In the genomic region with DNA sequence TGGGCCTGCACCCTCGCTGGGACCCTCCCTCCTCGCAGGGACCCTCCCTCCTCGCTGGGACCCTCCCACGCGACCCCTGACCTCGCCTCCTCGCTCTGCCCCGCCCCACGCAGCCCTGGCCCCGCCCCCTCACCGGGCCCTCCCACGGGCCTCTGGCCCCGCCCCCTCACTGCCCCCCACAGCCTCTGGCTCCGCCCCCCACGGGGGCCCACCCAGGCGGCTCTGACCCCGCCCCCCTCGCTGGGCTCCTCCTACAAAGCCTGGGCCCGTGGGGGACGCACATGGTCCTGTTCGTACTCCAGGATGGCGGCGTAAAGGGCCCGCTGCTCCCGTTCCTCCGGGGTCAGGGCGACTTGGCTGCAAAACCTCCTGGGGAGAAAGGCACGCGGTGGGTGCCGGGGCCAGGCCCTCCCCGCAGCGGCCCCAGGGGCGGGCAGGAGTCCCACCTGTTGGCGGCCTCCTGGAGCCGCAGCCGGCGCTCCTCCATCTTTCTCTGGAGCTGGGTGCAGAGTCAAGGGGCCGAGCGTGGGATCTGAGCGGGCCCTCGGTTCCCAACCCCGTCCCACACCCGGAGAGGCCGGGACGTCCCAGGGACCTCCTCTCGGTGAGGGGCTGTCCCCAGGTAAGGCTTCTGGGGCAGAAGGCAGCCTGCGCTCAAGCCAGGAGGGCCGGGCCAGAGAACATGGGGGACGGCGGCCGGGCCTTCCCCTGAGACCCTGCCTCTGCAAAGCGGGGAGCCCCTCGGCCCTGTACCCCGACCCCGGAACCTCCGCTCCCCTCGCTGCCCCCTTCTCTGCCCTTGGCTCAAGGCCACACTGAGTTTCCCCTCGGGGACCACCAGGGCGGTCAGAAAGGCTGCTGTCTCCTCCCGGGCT, we compare ENCODE assay signal across 8 cellular contexts. TPM values are rescaled to one million over a fixed set of nuclear protein-coding genes. Genes with fewer than 3 reads are reported as not detected.
DNase-seq lines count a peak whose midpoint lies in the region; ATAC-seq, FAIRE-seq and TF ChIP-seq lines count a peak whose summit lies in the region.

No MANE protein-coding gene starts in this region.

- H4K20me1 ChIP-seq in GM12878 (ENCODE audit: control insufficient read depth, insufficient read depth), result no peaks in the 10 kb centered on the region

- H3K4me1 ChIP-seq in HUES48 (ENCODE audit: control insufficient read depth, insufficient read depth, low read length), result peaks cover 8% of the 10 kb centered on the region; the same call in 1 of the 2 replicates
- H3K4me1 ChIP-seq in GM12878 (ENCODE audit: control insufficient read depth, insufficient read depth, low read length), result no peaks in the 10 kb centered on the region

- H3K9me3 ChIP-seq in HUES48 (ENCODE audit: control insufficient read depth, insufficient read depth, low read length), result no peaks in the 10 kb centered on the region
- no peaks in the 10 kb centered on the region for H3K9me3 ChIP-seq in GM12878 (replicated peaks; ENCODE audit: control insufficient read depth, insufficient read depth, low read length)

- TSS peak; percentile 86 for BruUV-seq in GM12878 (replicated peaks; lab: Mats Ljungman, UMichigan)

- TF ChIP-seq EP300 in GM12878 (IDR thresholded peaks at IDR 0.05; ENCODE audit: borderline replicate concordance in 1 of 2, control insufficient read depth in 1 of 2, low read depth in 2 of 2, low read length in 2 of 2), result no peak

- RAD21 ChIA-PET in GM12878 (lab: Charles Lee; ENCODE audit: unreplicated experiment), result no interaction called here

- peaks cover 7% of the 10 kb centered on the region for H3K79me2 ChIP-seq in GM12878 (ENCODE audit: control insufficient read depth, insufficient read depth, low read length)

- H3K36me3 ChIP-seq in HUES48 (ENCODE audit: control insufficient read depth, insufficient read depth, low read length), result peaks cover 18% of the 10 kb centered on the region; the same call in 1 of the 2 replicates
- H3K36me3 ChIP-seq in GM12878 (ENCODE audit: control insufficient read depth in 2 of 2, insufficient read depth in 2 of 2, low read length in 1 of 2), result no peaks in the 10 kb centered on the region; a peak in 1 of 4 replicates

- H3K27ac ChIP-seq in HUES48 (ENCODE audit: low read depth, low read length), result peak overlapping the region; percentile 54
- peak overlapping the region; percentile 48 for H3K27ac ChIP-seq in GM12878 (ENCODE audit: control insufficient read depth, insufficient read depth)

- peak overlapping the region; percentile 73 for H3K9ac ChIP-seq in HUES48 (ENCODE audit: low read depth, low read length)
- peak overlapping the region; percentile 81 for H3K9ac ChIP-seq in GM12878 (ENCODE audit: control insufficient read depth, insufficient read depth, low read length)

- under 1% methylated on average over 39 of the region's 60 CpGs for WGBS in GM12878 (ENCODE audit: insufficient coverage, insufficient replicate concordance, low lambda C conversion rate, missing lambda C conversion rate)

- H3K27me3 ChIP-seq in HUES48 (ENCODE audit: control insufficient read depth, insufficient read depth, low read length) (peaks cover 8% of the 10 kb centered on the region; the same call in 1 of the 2 replicates), GM12878 (replicated peaks in 1 of 2; ENCODE audit: control insufficient read depth in 2 of 2, insufficient read depth in 2 of 2, low read length in 1 of 2) (no peaks in the 10 kb centered on the region)

- CTCF ChIA-PET in GM12878 (lab: Yijun Ruan, JAX), result no interaction called here

- SMC1A ChIA-PET in GM12878 (lab: Charles Lee; ENCODE audit: uncharacterized antibody, unreplicated experiment), result interaction anchor here (1.0 kb wide), 1 partner anchor 152 kb away, joined by 3 read pairs; no protein-coding TSS in a partner anchor

- peak overlapping the region; percentile 87 for H3K4me2 ChIP-seq in GM12878 (ENCODE audit: control insufficient read depth, insufficient read depth)

- ATAC-seq in GM12878 (peak; percentile 93), GM19023 (IDR thresholded peaks at IDR 0.05; ENCODE audit: unreplicated experiment) (no peak)

- POLR2A ChIA-PET in GM12878 (lab: Charles Lee), result no interaction called here

- FAIRE-seq in GM12878 (lab: Jason Lieb, UNC), result no peak

- no peak for TF ChIP-seq RAD21 in GM12878 (IDR thresholded peaks at IDR 0.05; ENCODE audit: insufficient read depth, low read depth, low read length)

- TF ChIP-seq CTCF in GM12878 (IDR thresholded peaks at IDR 0.05 in 2 of 3, conservative IDR thresholded peaks at IDR 0.05 in 1 of 3; ENCODE audit: control insufficient read depth in 2 of 3, extremely low read depth in 1 of 3, insufficient read depth in 1 of 3, low read depth in 3 of 3, low read length in 3 of 3), result no peak

- DNase-seq in T-helper 9 cell, result peak; percentile 58
- no peak for DNase-seq in GM12878 (ENCODE audit: low read depth, low spot score)
- peak; percentile 68 for DNase-seq in kidney tubule cell (ENCODE audit: low spot score)
- DNase-seq in stimulated activated CD8-positive, alpha-beta memory T cell treated with anti-CD3 and anti-CD28 coated beads, Interleukin-4, amount 100 ng/mL, for 1 hour (ENCODE audit: low read depth in 2 of 2, low spot score in 1 of 2), result peak; percentile 39 to 52
- DNase-seq in midbrain (lab: John Stamatoyannopoulos, UW), result no peak

- in situ Hi-C loops in GM12878 (cut with MboI), result no loop called here

- TF ChIP-seq POLR2A in GM10847 (IDR thresholded peaks at IDR 0.05; ENCODE audit: extremely low read depth, insufficient read length), result peak; percentile 56
- peak; percentile 91 for TF ChIP-seq POLR2A in GM12878 (IDR thresholded peaks at IDR 0.05; ENCODE audit: low read depth, low read length)

- intact Hi-C loops in GM12878 (cut with micrococcal nuclease; ENCODE audit: unreplicated experiment), result no loop called here

- peak overlapping the region; percentile 81 for H2AFZ ChIP-seq in GM12878 (ENCODE audit: control insufficient read depth, low read depth, low read length)

- H3K4me3 ChIP-seq in HUES48 (ENCODE audit: low read depth, low read length) (peak overlapping the region; percentile 90), GM12878 (peak overlapping the region; percentile 78)

RNA-seq across cellular contexts. Expression of gene VPS9D1, which starts 8.9 kb away (rescaled TPM):
- 1.4 and 1.6 TPM in 2 replicates for total RNA-seq in GM12878 (2013; cell fraction: nucleolus; rRNA removed)
- 1.2 and 1.4 TPM in 2 replicates for total RNA-seq in GM12878 (2014; rRNA removed)
- 0.64 and 1.0 TPM in 2 replicates for total RNA-seq in GM12878 (2014; rRNA removed; fragmentation: Illumina TruSeq; extraction: Trizol)
- total RNA-seq in GM12878 (2021), result 2.7 and 3.0 TPM in 2 replicates
- 1.1 TPM for polyA plus RNA-seq in GM12878 (2011; ENCODE audit: low read depth)
- 0.35 and 0.65 TPM in 2 replicates for polyA plus RNA-seq in GM12878 (2011; rRNA removed)
- polyA plus RNA-seq in GM12878 (2011; cell fraction: cytosol; rRNA removed), result 0.94 and 1.7 TPM in 2 replicates
- polyA plus RNA-seq in GM12878 (2011; cell fraction: nucleus; rRNA removed), result 6.4 and 8.4 TPM in 2 replicates
- 3.2 and 3.3 TPM in 2 replicates for polyA plus RNA-seq in GM12878 (2012)
- polyA plus RNA-seq in GM12878 (2014; fragmentation: Illumina TruSeq; extraction: Trizol), result 0.06 and 1.0 TPM in 2 replicates
- polyA plus RNA-seq in GM12878 (2014; fragmentation: Nextera tagmentation; extraction: Ambion mirVana), result 1 to 10 TPM in 1 of 2 experiments, under 1 TPM in 1; 0.85 to 1.1 TPM
- polyA plus RNA-seq in GM12878 (2014; rRNA removed), result 2.8 and 4.2 TPM in 2 replicates
- polyA plus RNA-seq in GM12878 (2016; fragmentation: Nextera tagmentation; extraction: Ambion mirVana), result 1 to 10 TPM; 1.0 to 1.5 TPM
- 0.51 and 0.82 TPM in 2 replicates for polyA minus RNA-seq in GM12878 (2011; rRNA and poly(A)+ RNA removed)
- 0.83 and 1.3 TPM in 2 replicates for polyA minus RNA-seq in GM12878 (2011; cell fraction: cytosol; rRNA and poly(A)+ RNA removed)
- polyA minus RNA-seq in GM12878 (2011; cell fraction: nucleus; rRNA and poly(A)+ RNA removed), result 0.48 and 1.4 TPM in 2 replicates

RNA-seq across cellular contexts. Expression of gene ZNF276, which starts 9.5 kb away (rescaled TPM):
- total RNA-seq in GM12878 (2013; cell fraction: nucleolus; rRNA removed), result 46.3 and 58.8 TPM in 2 replicates
- 14.2 and 15.5 TPM in 2 replicates for total RNA-seq in GM12878 (2014; rRNA removed)
- 6.8 and 11.6 TPM in 2 replicates for total RNA-seq in GM12878 (2014; rRNA removed; fragmentation: Illumina TruSeq; extraction: Trizol)
- total RNA-seq in GM12878 (2021), result 18.5 and 22.3 TPM in 2 replicates
- polyA plus RNA-seq in GM12878 (2011; ENCODE audit: low read depth), result 6.4 TPM
- polyA plus RNA-seq in GM12878 (2011; rRNA removed), result 6.0 and 9.4 TPM in 2 replicates
- polyA plus RNA-seq in GM12878 (2011; cell fraction: cytosol; rRNA removed), result 10.4 and 17.5 TPM in 2 replicates
- polyA plus RNA-seq in GM12878 (2011; cell fraction: nucleus; rRNA removed), result 113 and 164 TPM in 2 replicates
- polyA plus RNA-seq in GM12878 (2012), result 17.1 and 19.2 TPM in 2 replicates
- polyA plus RNA-seq in GM12878 (2014; fragmentation: Illumina TruSeq; extraction: Trizol), result 5.9 and 10.3 TPM in 2 replicates
- polyA plus RNA-seq in GM12878 (2014; fragmentation: Nextera tagmentation; extraction: Ambion mirVana), result under 1 TPM; 0.27 to 0.93 TPM
- polyA plus RNA-seq in GM12878 (2014; rRNA removed), result 22.7 and 27.1 TPM in 2 replicates
- polyA plus RNA-seq in GM12878 (2016; fragmentation: Nextera tagmentation; extraction: Ambion mirVana), result 1 to 10 TPM; 8.0 TPM
- polyA minus RNA-seq in GM12878 (2011; rRNA and poly(A)+ RNA removed), result 6.9 and 11.5 TPM in 2 replicates
- 3.3 and 5.6 TPM in 2 replicates for polyA minus RNA-seq in GM12878 (2011; cell fraction: cytosol; rRNA and poly(A)+ RNA removed)
- 10.9 and 17.5 TPM in 2 replicates for polyA minus RNA-seq in GM12878 (2011; cell fraction: nucleus; rRNA and poly(A)+ RNA removed)

RNA-seq across cellular contexts. Expression of gene SPATA2L, which starts 10.3 kb away (rescaled TPM):
- total RNA-seq in GM12878 (2013; cell fraction: nucleolus; rRNA removed), result 13.1 and 19.3 TPM in 2 replicates
- total RNA-seq in GM12878 (2014; rRNA removed) (4.9 and 6.9 TPM in 2 replicates), GM12878 (2014; rRNA removed; fragmentation: Illumina TruSeq; extraction: Trizol) (0.78 and 1.0 TPM in 2 replicates), GM12878 (2021) (6.9 and 7.8 TPM in 2 replicates)
- 0.71 TPM for polyA plus RNA-seq in GM12878 (2011; ENCODE audit: low read depth)
- polyA plus RNA-seq in GM12878 (2011; rRNA removed) (1.2 and 2.3 TPM in 2 replicates), GM12878 (2014; fragmentation: Illumina TruSeq; extraction: Trizol) (0.24 TPM in 1 of 2 replicates, not detected in the other), GM12878 (2014; fragmentation: Nextera tagmentation; extraction: Ambion mirVana) (under 1 TPM in 1 of 2 experiments, not detected in 1; 0.20 TPM), GM12878 (2014; rRNA removed) (4.7 and 6.0 TPM in 2 replicates), GM12878 (2016; fragmentation: Nextera tagmentation; extraction: Ambion mirVana) (1 to 10 TPM; 3.9 to 5.9 TPM)
- polyA plus RNA-seq in GM12878 (2011; cell fraction: cytosol; rRNA removed), result 4.6 and 6.8 TPM in 2 replicates
- 12.6 and 15.8 TPM in 2 replicates for polyA plus RNA-seq in GM12878 (2011; cell fraction: nucleus; rRNA removed)
- 5.0 and 6.2 TPM in 2 replicates for polyA plus RNA-seq in GM12878 (2012)
- 0.73 and 3.6 TPM in 2 replicates for polyA minus RNA-seq in GM12878 (2011; rRNA and poly(A)+ RNA removed)
- 3.3 and 3.7 TPM in 2 replicates for polyA minus RNA-seq in GM12878 (2011; cell fraction: cytosol; rRNA and poly(A)+ RNA removed)
- polyA minus RNA-seq in GM12878 (2011; cell fraction: nucleus; rRNA and poly(A)+ RNA removed), result 4.5 and 8.3 TPM in 2 replicates

RNA-seq across cellular contexts. Expression of gene CDK10, which starts 25.3 kb away (rescaled TPM):
- total RNA-seq in GM12878 (2013; cell fraction: nucleolus; rRNA removed), result 80.3 and 89.1 TPM in 2 replicates
- total RNA-seq in GM12878 (2014; rRNA removed), result 31.8 and 41.9 TPM in 2 replicates
- 20.8 and 23.5 TPM in 2 replicates for total RNA-seq in GM12878 (2014; rRNA removed; fragmentation: Illumina TruSeq; extraction: Trizol)
- 45.3 and 58.7 TPM in 2 replicates for total RNA-seq in GM12878 (2021)
- polyA plus RNA-seq in GM12878 (2011; ENCODE audit: low read depth), result 15.0 TPM
- 22.1 and 30.1 TPM in 2 replicates for polyA plus RNA-seq in GM12878 (2011; rRNA removed)
- polyA plus RNA-seq in GM12878 (2011; cell fraction: cytosol; rRNA removed), result 29.8 and 38.2 TPM in 2 replicates
- polyA plus RNA-seq in GM12878 (2011; cell fraction: nucleus; rRNA removed), result 306 and 334 TPM in 2 replicates
- polyA plus RNA-seq in GM12878 (2012), result 38.8 and 67.0 TPM in 2 replicates
- 12.1 and 26.5 TPM in 2 replicates for polyA plus RNA-seq in GM12878 (2014; fragmentation: Illumina TruSeq; extraction: Trizol)
- polyA plus RNA-seq in GM12878 (2014; fragmentation: Nextera tagmentation; extraction: Ambion mirVana), result 1 to 10 TPM; 1.5 to 2.5 TPM
- 56.8 and 58.6 TPM in 2 replicates for polyA plus RNA-seq in GM12878 (2014; rRNA removed)
- polyA plus RNA-seq in GM12878 (2016; fragmentation: Nextera tagmentation; extraction: Ambion mirVana), result 10 to 100 TPM; 54.1 to 55.6 TPM
- polyA minus RNA-seq in GM12878 (2011; rRNA and poly(A)+ RNA removed), result 15.4 and 20.6 TPM in 2 replicates
- 6.1 and 9.0 TPM in 2 replicates for polyA minus RNA-seq in GM12878 (2011; cell fraction: cytosol; rRNA and poly(A)+ RNA removed)
- polyA minus RNA-seq in GM12878 (2011; cell fraction: nucleus; rRNA and poly(A)+ RNA removed), result 22.2 and 33.6 TPM in 2 replicates

RNA-seq across cellular contexts. Expression of gene SPATA33, which starts 54.2 kb away (rescaled TPM):
- 7.8 and 9.2 TPM in 2 replicates for total RNA-seq in GM12878 (2013; cell fraction: nucleolus; rRNA removed)
- total RNA-seq in GM12878 (2014; rRNA removed) (5.1 and 6.9 TPM in 2 replicates), GM12878 (2014; rRNA removed; fragmentation: Illumina TruSeq; extraction: Trizol) (5.6 and 7.1 TPM in 2 replicates), GM12878 (2021) (11.1 and 12.1 TPM in 2 replicates)
- 1.7 TPM for polyA plus RNA-seq in GM12878 (2011; ENCODE audit: low read depth)
- polyA plus RNA-seq in GM12878 (2011; rRNA removed) (2.4 and 3.4 TPM in 2 replicates), GM12878 (2014; fragmentation: Illumina TruSeq; extraction: Trizol) (4.9 and 8.3 TPM in 2 replicates), GM12878 (2014; fragmentation: Nextera tagmentation; extraction: Ambion mirVana) (1 to 10 TPM; 1.1 to 2.9 TPM), GM12878 (2014; rRNA removed) (8.1 and 10.9 TPM in 2 replicates), GM12878 (2016; fragmentation: Nextera tagmentation; extraction: Ambion mirVana) (10 to 100 TPM; 15.7 to 15.8 TPM)
- 3.1 and 3.8 TPM in 2 replicates for polyA plus RNA-seq in GM12878 (2011; cell fraction: cytosol; rRNA removed)
- polyA plus RNA-seq in GM12878 (2011; cell fraction: nucleus; rRNA removed), result 7.6 and 9.4 TPM in 2 replicates
- polyA plus RNA-seq in GM12878 (2012), result 2.9 and 6.0 TPM in 2 replicates
- polyA minus RNA-seq in GM12878 (2011; rRNA and poly(A)+ RNA removed), result 2.6 and 3.4 TPM in 2 replicates
- polyA minus RNA-seq in GM12878 (2011; cell fraction: cytosol; rRNA and poly(A)+ RNA removed), result 0.94 and 2.3 TPM in 2 replicates
- polyA minus RNA-seq in GM12878 (2011; cell fraction: nucleus; rRNA and poly(A)+ RNA removed), result 2.2 and 4.1 TPM in 2 replicates

Comparison
In these comparisons a context has a peak if more than half of its experiments do, and no peak if none do; other contexts are left out.
1. DNase-seq: peak in T-helper 9 cell (single experiment), kidney tubule cell (single experiment) and stimulated activated CD8-positive, alpha-beta memory T cell treated with anti-CD3 and anti-CD28 coated beads, Interleukin-4, amount 100 ng/mL, for 1 hour (2 of 2); none in GM12878 (single experiment) and midbrain (single experiment).